ENCODE assay signal across 29 cellular contexts in the genomic region with DNA sequence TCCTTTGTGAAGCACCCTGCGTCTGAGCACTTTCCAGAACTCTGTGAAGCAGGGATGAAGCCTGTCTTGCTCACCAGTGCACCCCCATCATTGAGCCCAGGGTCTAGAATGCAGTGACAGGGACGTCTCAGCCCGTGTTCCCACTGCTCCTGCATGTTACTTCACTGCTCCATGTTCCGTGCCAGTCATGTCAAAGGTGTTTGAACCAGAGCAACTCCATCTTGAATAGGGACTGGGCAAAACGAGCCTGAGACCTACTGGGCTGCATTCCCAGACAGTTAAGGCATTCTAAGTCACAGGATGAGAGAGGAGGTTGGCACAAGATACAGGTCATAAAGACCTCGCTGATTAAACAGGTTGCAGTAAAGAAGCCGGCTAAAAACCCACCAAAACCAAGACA.
"Had no signal": no experiment of that assay in that cellular context is flagged by ENCODE, and none has a peak within 500 bp of the region (broad histone marks: within the 10 kb centered on the region; RNA-seq: fewer than 3 reads in every experiment).

No MANE protein-coding gene starts in this region.

- H3K27me3 ChIP-seq: ascending aorta, body of pancreas, breast epithelium had no signal

- H3K4me1 ChIP-seq: ascending aorta, breast epithelium had no signal

- H3K4me1 Mint-ChIP-seq: activated CD4-positive, alpha-beta T cell treated with anti-CD3 and anti-CD28 coated beads, Interleukin-2, amount 10 ng/mL, durations not matched to agents 24 days and 14 days; activated naive CD4-positive, alpha-beta T cell treated with anti-CD3 and anti-CD28 coated beads, Interleukin-2, amount 50 U/mL, for 24 hours; activated naive CD8-positive, alpha-beta T cell treated with anti-CD3 and anti-CD28 coated beads, Interleukin-2, amount 10 ng/mL, durations not matched to agents 7 days and 5 days had no signal

- H3K36me3 Mint-ChIP-seq: activated naive CD4-positive, alpha-beta T cell treated with anti-CD3 and anti-CD28 coated beads, Interleukin-2, amount 50 U/mL, for 24 hours; activated naive CD8-positive, alpha-beta T cell treated with anti-CD3 and anti-CD28 coated beads, Interleukin-2, amount 10 ng/mL, durations not matched to agents 7 days and 5 days had no signal

- H2AFZ ChIP-seq: PC-9 had no signal

- H3K27ac Mint-ChIP-seq: activated CD4-positive, alpha-beta T cell treated with anti-CD3 and anti-CD28 coated beads, Interleukin-2, amount 10 ng/mL, durations not matched to agents 24 days and 14 days; activated CD8-positive, alpha-beta T cell treated with anti-CD3 and anti-CD28 coated beads for 36 hours; activated naive CD4-positive, alpha-beta T cell treated with anti-CD3 and anti-CD28 coated beads, Interleukin-2, amount 50 U/mL, for 24 hours; activated naive CD8-positive, alpha-beta T cell treated with anti-CD3 and anti-CD28 coated beads, Interleukin-2, amount 10 ng/mL, durations not matched to agents 7 days and 5 days; activated T-helper 2 cell treated with anti-CD3 and anti-CD28 coated beads, Interferon-gamma antibody, Interleukin-2, Interleukin-4, amounts not matched to agents 10 μg/mL and 5 μg/mL and 100 μg/mL, durations not matched to agents 14 hours and 24 hours and 36 hours had no signal

- H3K9me3 ChIP-seq: ascending aorta, body of pancreas, breast epithelium had no signal

- H3K4me2 ChIP-seq: PC-9 had no signal

- H3K9me3 Mint-ChIP-seq: activated CD4-positive, alpha-beta T cell treated with anti-CD3 and anti-CD28 coated beads, Interleukin-2, amount 10 ng/mL, durations not matched to agents 24 days and 14 days; activated CD8-positive, alpha-beta T cell treated with anti-CD3 and anti-CD28 coated beads for 36 hours; activated naive CD4-positive, alpha-beta T cell treated with anti-CD3 and anti-CD28 coated beads, Interleukin-2, amount 50 U/mL, for 24 hours; activated naive CD8-positive, alpha-beta T cell treated with anti-CD3 and anti-CD28 coated beads, Interleukin-2, amount 10 ng/mL, durations not matched to agents 7 days and 5 days; activated T-helper 2 cell treated with anti-CD3 and anti-CD28 coated beads, Interferon-gamma antibody, Interleukin-2, Interleukin-4, amounts not matched to agents 10 μg/mL and 5 μg/mL and 100 μg/mL, durations not matched to agents 14 hours and 24 hours and 36 hours had no signal

- H3K36me3 ChIP-seq: ascending aorta, breast epithelium, WERI-Rb-1 had no signal

- H3K27ac ChIP-seq: ascending aorta, body of pancreas, breast epithelium, PC-9, WERI-Rb-1 had no signal

- H3K4me3 ChIP-seq: ascending aorta, body of pancreas, breast epithelium, PC-9 had no signal

- ATAC-seq: activated CD8-positive, alpha-beta T cell treated with anti-CD3 and anti-CD28 coated beads for 36 hours; body of pancreas had no signal

- DNase-seq: activated CD4-positive, alpha-beta T cell treated with anti-CD3 and anti-CD28 coated beads, Interleukin-2, amount 10 ng/mL, durations not matched to agents 24 days and 14 days; activated CD4-positive, alpha-beta T cell treated with anti-CD3 and anti-CD28 coated beads, Interleukin-2, amount 50 U/mL, for 4 hours; activated CD8-positive, alpha-beta T cell treated with anti-CD3 and anti-CD28 coated beads for 36 hours; activated gamma-delta T cell; activated naive CD4-positive, alpha-beta T cell treated with Interleukin-2 at 50 U/mL for 16 hours; activated naive CD8-positive, alpha-beta T cell treated with anti-CD3 and anti-CD28 coated beads, Interleukin-2, amount 10 ng/mL, durations not matched to agents 7 days and 5 days; activated T-cell treated with anti-CD3 and anti-CD28 coated beads, Interleukin-2, amount 50 U/mL, for 1 hour; amygdala; body of pancreas; Karpas-422; NCI-H1105; NCI-H1417 treated with DMSO at 0.1 percent for 48 hours; NCI-H187 treated with DMSO at 0.1 percent for 48 hours; NCI-H2081; NCI-H226; NCI-H446 treated with DMSO at 0.1 percent for 48 hours; NCI-H524; NCI-H82; PC-9; Right ventricle myocardium superior; SW 1271; T-helper 1 cell; T-helper 2 cell; T-helper 9 cell; WERI-Rb-1 had no signal

- H3K4me3 Mint-ChIP-seq: activated CD4-positive, alpha-beta T cell treated with anti-CD3 and anti-CD28 coated beads, Interleukin-2, amount 10 ng/mL, durations not matched to agents 24 days and 14 days; activated CD8-positive, alpha-beta T cell treated with anti-CD3 and anti-CD28 coated beads for 36 hours; activated naive CD4-positive, alpha-beta T cell treated with anti-CD3 and anti-CD28 coated beads, Interleukin-2, amount 50 U/mL, for 24 hours; activated naive CD8-positive, alpha-beta T cell treated with anti-CD3 and anti-CD28 coated beads, Interleukin-2, amount 10 ng/mL, durations not matched to agents 7 days and 5 days had no signal
